Comparison of ENCODE assay signal across 8 cellular contexts in genomic region chr5:172005708-172006377, GRCh38. TPM values are rescaled to one million over a fixed set of nuclear protein-coding genes. Genes with fewer than 3 reads are reported as not detected.
DNase-seq lines count a peak whose midpoint lies in the region; ATAC-seq, FAIRE-seq and TF ChIP-seq lines count a peak whose summit lies in the region.

No MANE protein-coding gene starts in this region.

- ATAC-seq in HG03045 (IDR thresholded peaks at IDR 0.05; ENCODE audit: unreplicated experiment) (peak; percentile 30), T-helper 17 cell (peak; percentile 0)

- no peaks in the 10 kb centered on the region for H3K9me1 ChIP-seq in keratinocyte (ENCODE audit: control insufficient read depth, extremely low read depth, insufficient read depth, low read length)

- no peaks in the 10 kb centered on the region for H3K9me3 ChIP-seq in T-helper 17 cell (ENCODE audit: control insufficient read depth, low read length, poor library complexity, severe bottlenecking)
- no peaks in the 10 kb centered on the region for H3K9me3 ChIP-seq in breast epithelium
- no peaks in the 10 kb centered on the region for H3K9me3 ChIP-seq in keratinocyte (ENCODE audit: control insufficient read depth, low read depth, low read length)
- no peaks in the 10 kb centered on the region for H3K9me3 ChIP-seq in spleen

- H3K36me3 ChIP-seq in breast epithelium = no peaks in the 10 kb centered on the region
- no peaks in the 10 kb centered on the region for H3K36me3 ChIP-seq in keratinocyte (ENCODE audit: control insufficient read depth in 2 of 2, extremely low read depth in 1 of 2, insufficient read depth in 2 of 2, low read length in 2 of 2)
- H3K36me3 ChIP-seq in spleen = no peaks in the 10 kb centered on the region

- H3K4me2 ChIP-seq in keratinocyte (ENCODE audit: control insufficient read depth, extremely low read depth, insufficient read depth, low read depth, low read length) = peak overlapping the region; percentile 95

- no peak for FAIRE-seq in keratinocyte (lab: Jason Lieb, UNC)

- DNase-seq in DMS53 (lab: John Stamatoyannopoulos, UW) (peak; percentile 74), DMS53 treated with DMSO at 0.1 percent for 48 hours (lab: John Stamatoyannopoulos, UW; ENCODE audit: unreplicated experiment) (no peak), T-helper 17 cell (peak in 2 of 3 donors; percentile 5 to 13), breast epithelium (ENCODE audit: low spot score in 2 of 2) (peak in 1 of 2 donors; percentile 30), keratinocyte (ENCODE audit: low read depth, low spot score) (no peak), spleen (peak; percentile 86), NCI-H2196 treated with DMSO at 0.1 percent for 48 hours (lab: John Stamatoyannopoulos, UW; ENCODE audit: unreplicated experiment) (no peak)

- peak overlapping the region; percentile 99 for H3K27ac Mint-ChIP-seq in T-helper 17 cell

- H2AFZ ChIP-seq in keratinocyte (ENCODE audit: control insufficient read depth, low read length) = peak overlapping the region; percentile 64

- TF ChIP-seq POLR2A in breast epithelium (IDR thresholded peaks at IDR 0.05) (no peak), spleen (IDR thresholded peaks at IDR 0.05) (no peak)

- H3K4me3 Mint-ChIP-seq in T-helper 17 cell = peak overlapping the region; percentile 98

- H3K9ac ChIP-seq in keratinocyte (ENCODE audit: control insufficient read depth, extremely low read depth, insufficient read depth, low read length) = peak overlapping the region; percentile 94

- no peaks in the 10 kb centered on the region for H3K27me3 Mint-ChIP-seq in T-helper 17 cell

- H3K79me2 ChIP-seq in keratinocyte (ENCODE audit: control insufficient read depth, insufficient read depth, low read length) = peaks cover 57% of the 10 kb centered on the region

- H4K20me1 ChIP-seq in keratinocyte (ENCODE audit: control insufficient read depth, extremely low read depth, insufficient read depth, low read length) = peaks cover 3% of the 10 kb centered on the region

- peaks cover 3% of the 10 kb centered on the region for H3K36me3 Mint-ChIP-seq in T-helper 17 cell (ENCODE audit: low read depth)

- dilution Hi-C loops in keratinocyte (cut with MboI; ENCODE audit: extremely low pct_ligation_motif_present, low sequenced_read_pairs) = no loop called here

- 0 to 1% (median 0%) methylated on average over 38 of the region's 38 CpGs for WGBS in spleen, 5 donors

- H3K4me1 ChIP-seq in breast epithelium (peaks cover 0 to 5% of the 10 kb centered on the region in 2 donors), keratinocyte (ENCODE audit: control insufficient read depth, extremely low read depth, insufficient read depth, low read length) (peaks cover 60% of the 10 kb centered on the region), spleen (peaks cover 27 to 64% (median 57%) of the 10 kb centered on the region in 6 donors)

- peaks cover 45% of the 10 kb centered on the region for H3K4me1 Mint-ChIP-seq in T-helper 17 cell

- no peaks in the 10 kb centered on the region for H3K27me3 ChIP-seq in breast epithelium
- H3K27me3 ChIP-seq in keratinocyte (ENCODE audit: control insufficient read depth, extremely low read depth, insufficient read depth, low read length) = no peaks in the 10 kb centered on the region
- H3K27me3 ChIP-seq in spleen (replicated peaks in 1 of 7) = no peaks in the 10 kb centered on the region

- H3K4me3 ChIP-seq in breast epithelium (peak overlapping the region; percentile 72 to 91 (median 89)), keratinocyte (ENCODE audit: control insufficient read depth in 2 of 3, extremely low read depth in 1 of 3, insufficient read depth in 2 of 3, low read depth in 1 of 3, low read length in 3 of 3) (peak overlapping the region; percentile 87 to 96 (median 88)), spleen (peak overlapping the region; percentile 72 to 98 (median 88))

- TF ChIP-seq CTCF in breast epithelium (IDR thresholded peaks at IDR 0.05) (no peak), keratinocyte (optimal IDR thresholded peaks at IDR 0.05 in 1 of 3, IDR thresholded peaks at IDR 0.05 in 1 of 3, conservative IDR thresholded peaks at IDR 0.05 in 1 of 3; ENCODE audit: extremely low read depth in 1 of 3, insufficient read depth in 2 of 3, low read length in 3 of 3) (no peak), spleen (IDR thresholded peaks at IDR 0.05 in 8 of 11, conservative IDR thresholded peaks at IDR 0.05 in 3 of 11) (peak in 1 of 11 experiments; percentile 9)

- intact Hi-C loops in breast epithelium (cut with DNase I; ENCODE audit: low total_unique reads) = no loop called here
- intact Hi-C loops in spleen (cut with DNase I; ENCODE audit: low total_unique reads) = loop anchor here (10.0 kb wide), 1 partner anchor 91 kb away; no protein-coding TSS in a partner anchor

- H3K27ac ChIP-seq in breast epithelium = peak overlapping the region; percentile 97 to 98
- peak overlapping the region; percentile 96 for H3K27ac ChIP-seq in keratinocyte (ENCODE audit: control insufficient read depth, insufficient read depth, low read length)
- H3K27ac ChIP-seq in spleen = peak overlapping the region; percentile 92 to 100 (median 98)

RNA-seq across cellular contexts. Expression of gene FBXW11, which starts 0.6 kb away (rescaled TPM):
- total RNA-seq in T-helper 17 cell (10 to 100 TPM; 28.3 to 30.1 TPM), breast epithelium (10 to 100 TPM; 60.3 to 81.5 (median 64.0) TPM), spleen (10 to 100 TPM; 40.6 to 72.1 (median 64.5) TPM)
- polyA plus RNA-seq in keratinocyte (36.5 to 48.4 TPM (median 44.0 TPM) in 3 replicates), spleen (10 to 100 TPM in 1 of 3 donors, 1 to 10 TPM in 2; 7.5 to 14.5 (median 8.3) TPM)
- polyA plus RNA-seq in keratinocyte (2011; ENCODE audit: low read depth) = 26.6 TPM
- polyA plus RNA-seq in keratinocyte (2011; cell fraction: cytosol; rRNA removed) = 34.3 and 54.3 TPM in 2 replicates
- 40.9 and 43.3 TPM in 2 replicates for polyA plus RNA-seq in keratinocyte (2011; cell fraction: nucleus; rRNA removed)
- polyA plus RNA-seq in keratinocyte (2012; ENCODE audit: low replicate concordance) = 28.3 and 28.4 TPM in 2 replicates
- 57.7 to 102 TPM (median 100 TPM) in 3 replicates for polyA minus RNA-seq in keratinocyte
- 58.7 TPM for polyA minus RNA-seq in keratinocyte (2011; cell fraction: cytosol; rRNA and poly(A)+ RNA removed)
- polyA minus RNA-seq in keratinocyte (2011; cell fraction: nucleus; rRNA and poly(A)+ RNA removed) = 35.9 and 69.2 TPM in 2 replicates

Comparison
In these comparisons a context has a peak if more than half of its experiments do, and no peak if none do; other contexts are left out.
1. DNase-seq: peak in DMS53 (single experiment), T-helper 17 cell (2 of 3) and spleen (single experiment); none in DMS53 treated with DMSO at 0.1 percent for 48 hours (single experiment), keratinocyte (single experiment) and NCI-H2196 treated with DMSO at 0.1 percent for 48 hours (single experiment).
2. Peak in every context shown above with its lines, with median percentiles within 50 percentile points of each other: H3K27ac ChIP-seq and H3K4me3 ChIP-seq.